ENCODE assay signal across 10 cellular contexts in the genomic region with DNA sequence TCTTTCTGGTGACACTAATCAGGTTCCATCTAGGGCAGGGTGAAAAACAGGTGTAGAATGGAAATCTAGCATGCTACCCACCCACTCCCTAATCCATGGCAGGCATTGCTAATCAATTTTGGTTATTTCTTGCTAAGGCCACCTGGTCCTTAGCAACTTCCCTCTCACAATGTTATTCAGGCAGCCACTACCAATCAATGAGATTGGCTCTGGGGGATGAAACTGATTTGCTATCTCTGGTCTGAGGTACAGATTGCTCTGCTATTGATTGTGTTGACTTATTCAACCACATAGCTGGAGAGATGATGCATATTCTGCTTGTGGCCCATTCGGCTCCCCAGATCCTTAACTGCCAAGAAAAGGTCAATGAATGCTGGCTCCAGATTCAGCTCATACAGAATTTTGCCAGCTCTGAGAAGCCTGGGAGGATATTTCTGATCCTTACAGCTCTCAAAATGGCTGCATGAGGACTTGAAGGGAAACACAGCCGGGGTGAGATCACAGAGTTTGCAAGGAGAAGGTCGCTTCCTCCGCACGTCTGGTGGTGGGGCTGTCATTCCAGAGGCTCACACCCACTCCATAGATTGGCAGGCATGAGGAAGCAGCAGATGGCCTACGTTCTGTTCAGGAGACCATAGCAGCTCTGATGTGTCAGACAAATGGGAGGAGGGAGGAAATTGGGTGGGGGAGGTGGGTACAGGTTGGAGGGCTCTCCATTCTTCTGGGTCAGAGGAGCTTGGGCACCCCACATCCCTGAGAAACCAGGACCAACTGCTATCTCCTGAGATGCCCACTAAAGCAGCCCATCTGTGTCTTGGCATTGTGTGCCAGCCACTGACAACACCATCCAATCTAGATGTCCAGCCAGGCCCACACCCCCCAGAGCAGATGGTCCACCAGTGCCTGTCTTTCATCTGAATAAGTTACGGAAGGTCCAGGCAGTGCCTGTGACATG. TPM values are rescaled to one million over a fixed set of nuclear protein-coding genes. Genes with fewer than 3 reads are reported as not detected.
DNase-seq lines count a peak whose midpoint lies in the region; TF ChIP-seq lines count a peak whose summit lies in the region.
"Had no signal": no experiment of that assay in that cellular context is flagged by ENCODE, and none has a peak within 500 bp of the region (broad histone marks: within the 10 kb centered on the region; RNA-seq: fewer than 3 reads in every experiment).

No MANE protein-coding gene starts in this region.

- no TSS peak for BruUV-seq in OCI-LY7 (replicated peaks; lab: Mats Ljungman, UMichigan)

- H4K20me1 ChIP-seq in OCI-LY7 (ENCODE audit: insufficient read depth, low read length) = no peaks in the 10 kb centered on the region

- intact Hi-C loops in OCI-LY7 (cut with micrococcal nuclease; ENCODE audit: unreplicated experiment) = no loop called here
- intact Hi-C loops in dendritic cell treated with granulocyte-macrophage colony-stimulating factor and Interleukin-4, amounts not matched to agents 40 ng/mL and 50 ng/mL, for 4 days (cut with micrococcal nuclease) = no loop called here

- H3K4me1 Mint-ChIP-seq in dendritic cell treated with granulocyte-macrophage colony-stimulating factor and Interleukin-4, amounts not matched to agents 40 ng/mL and 50 ng/mL, for 4 days (ENCODE audit: low read depth) = peaks cover 41% of the 10 kb centered on the region

- H3K27ac ChIP-seq in HEK293 (ENCODE audit: extremely low read depth, low read depth, low read length) = no peak overlapping the region
- H3K27ac ChIP-seq in OCI-LY7 (ENCODE audit: low read depth, low read length, poor library complexity, severe bottlenecking) = peak overlapping the region; percentile 70

- CTCF ChIA-PET in HEK293 (lab: Yijun Ruan, JAX) = interaction anchor here (0.6 to 1.5 kb wide), 8 partner anchors 18 to 137 kb away, joined by 3 to 6 read pairs (median 4); no protein-coding TSS in a partner anchor
- CTCF ChIA-PET in OCI-LY7 (lab: Charles Lee; ENCODE audit: unreplicated experiment) = no interaction called here

- H3K9me3 ChIP-seq in HEK293 (ENCODE audit: control insufficient read depth, insufficient read depth, low read depth, low read length) (no peaks in the 10 kb centered on the region), OCI-LY7 (ENCODE audit: low read length) (no peaks in the 10 kb centered on the region)

- no peak overlapping the region for H3K4me3 Mint-ChIP-seq in dendritic cell treated with granulocyte-macrophage colony-stimulating factor and Interleukin-4, amounts not matched to agents 40 ng/mL and 50 ng/mL, for 4 days

- H2AFZ ChIP-seq in OCI-LY7 (ENCODE audit: low read length) = peak overlapping the region; percentile 93

- H3K27me3 Mint-ChIP-seq in dendritic cell treated with granulocyte-macrophage colony-stimulating factor and Interleukin-4, amounts not matched to agents 40 ng/mL and 50 ng/mL, for 4 days = peaks cover 26% of the 10 kb centered on the region

- no peak overlapping the region for H3K4me3 ChIP-seq in HEK293 (ENCODE audit: low read depth, low read length)
- no peak overlapping the region for H3K4me3 ChIP-seq in OCI-LY7 (ENCODE audit: low read depth, low read length, poor library complexity, severe bottlenecking)

- H3K36me3 Mint-ChIP-seq in dendritic cell treated with granulocyte-macrophage colony-stimulating factor and Interleukin-4, amounts not matched to agents 40 ng/mL and 50 ng/mL, for 4 days (ENCODE audit: low read depth) = no peaks in the 10 kb centered on the region

- no peaks in the 10 kb centered on the region for H3K79me2 ChIP-seq in OCI-LY7 (ENCODE audit: insufficient read depth, low read depth, low read length)

- peak overlapping the region; percentile 64 for H3K4me2 ChIP-seq in OCI-LY7 (ENCODE audit: low read length)

- H3K9me3 Mint-ChIP-seq in dendritic cell treated with granulocyte-macrophage colony-stimulating factor and Interleukin-4, amounts not matched to agents 40 ng/mL and 50 ng/mL, for 4 days = no peaks in the 10 kb centered on the region

- TF ChIP-seq CTCF in HEK293 (tag by site-specific recombination; IDR thresholded peaks at IDR 0.05) (no peak), OCI-LY7 (conservative IDR thresholded peaks at IDR 0.05; ENCODE audit: low read length) (no peak)

- H3K36me3 ChIP-seq in HEK293 (ENCODE audit: control insufficient read depth in 2 of 2, insufficient read depth in 1 of 2, low read length in 2 of 2) (no peaks in the 10 kb centered on the region), OCI-LY7 (ENCODE audit: insufficient read depth, low read length) (no peaks in the 10 kb centered on the region)

- H3K27ac Mint-ChIP-seq in dendritic cell treated with granulocyte-macrophage colony-stimulating factor and Interleukin-4, amounts not matched to agents 40 ng/mL and 50 ng/mL, for 4 days = peak overlapping the region; percentile 84

- no peaks in the 10 kb centered on the region for H3K4me1 ChIP-seq in HEK293 (ENCODE audit: control insufficient read depth, insufficient read depth, low read length)
- peaks cover 26% of the 10 kb centered on the region for H3K4me1 ChIP-seq in OCI-LY7 (ENCODE audit: insufficient read depth, low read length, poor library complexity, severe bottlenecking)

- DNase-seq in OCI-LY7 (ENCODE audit: low spot score) (no peak), putamen (ENCODE audit: low spot score) (peak; percentile 81), DMS114 treated with DMSO at 0.1 percent for 48 hours (lab: John Stamatoyannopoulos, UW; ENCODE audit: unreplicated experiment) (no peak), NCI-H1436 (lab: John Stamatoyannopoulos, UW) (no peak), COLO829 (ENCODE audit: low spot score) (no peak)
- DNase-seq: NK-92 treated with Interleukin-12 subunit alpha and Interleukin-12 subunit beta, amount 100 ng/mL, for 24 hours; T1000 had no signal

- no peaks in the 10 kb centered on the region for H3K9me2 ChIP-seq in OCI-LY7 (ENCODE audit: insufficient read depth, low read length)

- POLR2A ChIA-PET in HEK293 (lab: Yijun Ruan, JAX) = interaction anchor here (0.6 to 1.0 kb wide), 2 partner anchors 10 to 1140 kb away, joined by 3 to 5 read pairs; no protein-coding TSS in a partner anchor
- POLR2A ChIA-PET in OCI-LY7 (lab: Charles Lee) = interaction anchor here (0.7 to 1.5 kb wide), 2 partner anchors 10 to 174 kb away, joined by 3 to 4 read pairs; no protein-coding TSS in a partner anchor

TF ChIP-seq in HEK293, 187 proteins besides CTCF, POLR2A, EP300 and RAD21:
- TF ChIP-seq ZFHX2 (tag by site-specific recombination; conservative IDR thresholded peaks at IDR 0.05) (peak; percentile 28; the same call in 1 of the 2 replicates), ZBTB17 (tag by site-specific recombination; IDR thresholded peaks at IDR 0.05) (peak; percentile 99), ZNF16 (tag by site-specific recombination; IDR thresholded peaks at IDR 0.05; ENCODE audit: low read depth) (no peak), SCRT2 (tag by site-specific recombination; IDR thresholded peaks at IDR 0.05) (no peak)

RNA-seq across cellular contexts. Expression of gene SEZ6, which starts 22.3 kb away (rescaled TPM):
- total RNA-seq in OCI-LY7 (2014; rRNA removed; shearing (Covaris generic)) = not detected in 2 replicates
- 0.53 TPM in 1 of 2 replicates, not detected in the other for total RNA-seq in OCI-LY7 (2022)
- total RNA-seq: mucosa of gallbladder had no signal

RNA-seq across cellular contexts. Expression of gene PHF12, which starts 32.2 kb away (rescaled TPM):
- total RNA-seq in OCI-LY7 (2014; rRNA removed; shearing (Covaris generic)) = 40.6 and 43.2 TPM in 2 replicates
- 62.5 and 66.7 TPM in 2 replicates for total RNA-seq in OCI-LY7 (2022)

RNA-seq across cellular contexts. Expression of gene PIPOX, which starts 59.4 kb away (rescaled TPM):
- total RNA-seq in OCI-LY7 (2014; rRNA removed; shearing (Covaris generic)) = 1.3 and 3.8 TPM in 2 replicates
- total RNA-seq in OCI-LY7 (2022) = 4.0 and 4.1 TPM in 2 replicates
